1 cellular context compared by ENCODE assay signal in the genomic region with DNA sequence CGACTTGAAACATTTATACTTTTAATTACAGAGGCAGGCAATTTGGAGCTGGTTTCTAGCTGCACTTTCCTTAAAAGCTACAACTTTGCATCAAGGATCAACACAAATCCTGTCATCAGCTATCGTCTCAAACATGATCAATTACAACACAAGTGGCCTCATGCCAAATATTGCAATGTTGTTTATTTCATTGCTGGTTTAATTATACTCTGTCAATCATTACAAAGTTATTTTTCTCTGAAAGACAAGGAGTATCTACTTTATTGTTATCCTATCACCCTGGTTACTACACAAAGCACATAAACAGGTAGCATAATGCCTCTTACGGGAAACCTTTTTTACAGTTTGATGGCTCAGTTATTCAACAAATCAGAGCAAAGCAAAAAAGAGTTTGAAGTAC.
TF ChIP-seq lines count a peak whose summit lies in the region.

No MANE protein-coding gene starts in this region.

TF ChIP-seq in H1, 55 proteins besides CTCF, POLR2A, EP300 and RAD21 (continued from another document):
- TF ChIP-seq, protein P1, sequence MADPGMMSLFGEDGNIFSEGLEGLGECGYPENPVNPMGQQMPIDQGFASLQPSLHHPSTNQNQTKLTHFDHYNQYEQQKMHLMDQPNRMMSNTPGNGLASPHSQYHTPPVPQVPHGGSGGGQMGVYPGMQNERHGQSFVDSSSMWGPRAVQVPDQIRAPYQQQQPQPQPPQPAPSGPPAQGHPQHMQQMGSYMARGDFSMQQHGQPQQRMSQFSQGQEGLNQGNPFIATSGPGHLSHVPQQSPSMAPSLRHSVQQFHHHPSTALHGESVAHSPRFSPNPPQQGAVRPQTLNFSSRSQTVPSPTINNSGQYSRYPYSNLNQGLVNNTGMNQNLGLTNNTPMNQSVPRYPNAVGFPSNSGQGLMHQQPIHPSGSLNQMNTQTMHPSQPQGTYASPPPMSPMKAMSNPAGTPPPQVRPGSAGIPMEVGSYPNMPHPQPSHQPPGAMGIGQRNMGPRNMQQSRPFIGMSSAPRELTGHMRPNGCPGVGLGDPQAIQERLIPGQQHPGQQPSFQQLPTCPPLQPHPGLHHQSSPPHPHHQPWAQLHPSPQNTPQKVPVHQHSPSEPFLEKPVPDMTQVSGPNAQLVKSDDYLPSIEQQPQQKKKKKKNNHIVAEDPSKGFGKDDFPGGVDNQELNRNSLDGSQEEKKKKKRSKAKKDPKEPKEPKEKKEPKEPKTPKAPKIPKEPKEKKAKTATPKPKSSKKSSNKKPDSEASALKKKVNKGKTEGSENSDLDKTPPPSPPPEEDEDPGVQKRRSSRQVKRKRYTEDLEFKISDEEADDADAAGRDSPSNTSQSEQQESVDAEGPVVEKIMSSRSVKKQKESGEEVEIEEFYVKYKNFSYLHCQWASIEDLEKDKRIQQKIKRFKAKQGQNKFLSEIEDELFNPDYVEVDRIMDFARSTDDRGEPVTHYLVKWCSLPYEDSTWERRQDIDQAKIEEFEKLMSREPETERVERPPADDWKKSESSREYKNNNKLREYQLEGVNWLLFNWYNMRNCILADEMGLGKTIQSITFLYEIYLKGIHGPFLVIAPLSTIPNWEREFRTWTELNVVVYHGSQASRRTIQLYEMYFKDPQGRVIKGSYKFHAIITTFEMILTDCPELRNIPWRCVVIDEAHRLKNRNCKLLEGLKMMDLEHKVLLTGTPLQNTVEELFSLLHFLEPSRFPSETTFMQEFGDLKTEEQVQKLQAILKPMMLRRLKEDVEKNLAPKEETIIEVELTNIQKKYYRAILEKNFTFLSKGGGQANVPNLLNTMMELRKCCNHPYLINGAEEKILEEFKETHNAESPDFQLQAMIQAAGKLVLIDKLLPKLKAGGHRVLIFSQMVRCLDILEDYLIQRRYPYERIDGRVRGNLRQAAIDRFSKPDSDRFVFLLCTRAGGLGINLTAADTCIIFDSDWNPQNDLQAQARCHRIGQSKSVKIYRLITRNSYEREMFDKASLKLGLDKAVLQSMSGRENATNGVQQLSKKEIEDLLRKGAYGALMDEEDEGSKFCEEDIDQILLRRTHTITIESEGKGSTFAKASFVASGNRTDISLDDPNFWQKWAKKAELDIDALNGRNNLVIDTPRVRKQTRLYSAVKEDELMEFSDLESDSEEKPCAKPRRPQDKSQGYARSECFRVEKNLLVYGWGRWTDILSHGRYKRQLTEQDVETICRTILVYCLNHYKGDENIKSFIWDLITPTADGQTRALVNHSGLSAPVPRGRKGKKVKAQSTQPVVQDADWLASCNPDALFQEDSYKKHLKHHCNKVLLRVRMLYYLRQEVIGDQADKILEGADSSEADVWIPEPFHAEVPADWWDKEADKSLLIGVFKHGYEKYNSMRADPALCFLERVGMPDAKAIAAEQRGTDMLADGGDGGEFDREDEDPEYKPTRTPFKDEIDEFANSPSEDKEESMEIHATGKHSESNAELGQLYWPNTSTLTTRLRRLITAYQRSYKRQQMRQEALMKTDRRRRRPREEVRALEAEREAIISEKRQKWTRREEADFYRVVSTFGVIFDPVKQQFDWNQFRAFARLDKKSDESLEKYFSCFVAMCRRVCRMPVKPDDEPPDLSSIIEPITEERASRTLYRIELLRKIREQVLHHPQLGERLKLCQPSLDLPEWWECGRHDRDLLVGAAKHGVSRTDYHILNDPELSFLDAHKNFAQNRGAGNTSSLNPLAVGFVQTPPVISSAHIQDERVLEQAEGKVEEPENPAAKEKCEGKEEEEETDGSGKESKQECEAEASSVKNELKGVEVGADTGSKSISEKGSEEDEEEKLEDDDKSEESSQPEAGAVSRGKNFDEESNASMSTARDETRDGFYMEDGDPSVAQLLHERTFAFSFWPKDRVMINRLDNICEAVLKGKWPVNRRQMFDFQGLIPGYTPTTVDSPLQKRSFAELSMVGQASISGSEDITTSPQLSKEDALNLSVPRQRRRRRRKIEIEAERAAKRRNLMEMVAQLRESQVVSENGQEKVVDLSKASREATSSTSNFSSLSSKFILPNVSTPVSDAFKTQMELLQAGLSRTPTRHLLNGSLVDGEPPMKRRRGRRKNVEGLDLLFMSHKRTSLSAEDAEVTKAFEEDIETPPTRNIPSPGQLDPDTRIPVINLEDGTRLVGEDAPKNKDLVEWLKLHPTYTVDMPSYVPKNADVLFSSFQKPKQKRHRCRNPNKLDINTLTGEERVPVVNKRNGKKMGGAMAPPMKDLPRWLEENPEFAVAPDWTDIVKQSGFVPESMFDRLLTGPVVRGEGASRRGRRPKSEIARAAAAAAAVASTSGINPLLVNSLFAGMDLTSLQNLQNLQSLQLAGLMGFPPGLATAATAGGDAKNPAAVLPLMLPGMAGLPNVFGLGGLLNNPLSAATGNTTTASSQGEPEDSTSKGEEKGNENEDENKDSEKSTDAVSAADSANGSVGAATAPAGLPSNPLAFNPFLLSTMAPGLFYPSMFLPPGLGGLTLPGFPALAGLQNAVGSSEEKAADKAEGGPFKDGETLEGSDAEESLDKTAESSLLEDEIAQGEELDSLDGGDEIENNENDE (IDR thresholded peaks at IDR 0.05; ENCODE audit: insufficient replicate concordance, low read length), result no peak
- no peak for TF ChIP-seq RBBP5 (IDR thresholded peaks at IDR 0.05; ENCODE audit: borderline replicate concordance, low read depth, low read length)
TF ChIP-seq in H1: peak in this region for 0.
